Comparison of ENCODE assay signal across 16 cellular contexts in the genomic region with DNA sequence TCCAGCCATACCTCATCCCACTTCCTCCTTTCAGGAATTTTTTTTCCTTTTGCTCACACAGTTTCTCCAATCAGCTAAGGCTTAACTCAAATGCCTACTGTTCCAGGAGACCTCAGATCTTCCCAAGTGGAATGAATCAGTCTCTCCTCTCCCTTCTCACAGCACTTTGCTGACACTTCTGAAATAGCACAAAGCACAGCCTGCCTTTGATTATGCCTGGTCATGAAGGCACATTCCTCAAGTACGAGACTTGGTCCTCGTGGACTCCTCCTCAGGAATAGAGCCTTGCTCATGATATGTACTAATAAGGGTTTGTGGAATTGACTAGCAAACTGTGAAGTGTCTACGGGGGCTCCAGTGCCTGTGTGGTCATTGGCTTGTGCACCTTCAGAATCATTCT.
DNase-seq lines count a peak whose midpoint lies in the region; ATAC-seq and TF ChIP-seq lines count a peak whose summit lies in the region.
"Had no signal": no experiment of that assay in that cellular context is flagged by ENCODE, and none has a peak within 500 bp of the region (broad histone marks: within the 10 kb centered on the region; RNA-seq: fewer than 3 reads in every experiment).

No MANE protein-coding gene starts in this region.

- H3K4me1 ChIP-seq in RWPE2 (ENCODE audit: insufficient read depth, poor library complexity, severe bottlenecking) (peaks cover 11% of the 10 kb centered on the region), mesendoderm (ENCODE audit: control insufficient read depth, low read depth, low read length) (no peaks in the 10 kb centered on the region)

- WGBS in mesendoderm (ENCODE audit: extremely low coverage, insufficient coverage, low lambda C conversion rate) = no CpG with 5 or more reads among the region's 3 CpGs

- no peak overlapping the region for H3K27ac Mint-ChIP-seq in activated T-helper 1 cell treated with anti-CD3 and anti-CD28 coated beads, Interleukin-12 subunit alpha, Interleukin-12 subunit beta, Interleukin-2, Interleukin-4 antibody, amounts not matched to agents 30 ng/mL and 10 ng/mL and 1 ng/mL, durations not matched to agents 14 hours and 24 hours and 36 hours
- H3K27ac Mint-ChIP-seq: B cell, HFFc6 had no signal

- H3K27me3 ChIP-seq in RWPE2 (ENCODE audit: insufficient read depth, poor library complexity, severe bottlenecking) = no peaks in the 10 kb centered on the region
- no peaks in the 10 kb centered on the region for H3K27me3 ChIP-seq in mesendoderm (ENCODE audit: insufficient read depth, low read length, poor library complexity)

- H3K4me1 Mint-ChIP-seq in activated T-helper 1 cell treated with anti-CD3 and anti-CD28 coated beads, Interleukin-12 subunit alpha, Interleukin-12 subunit beta, Interleukin-2, Interleukin-4 antibody, amounts not matched to agents 30 ng/mL and 10 ng/mL and 1 ng/mL, durations not matched to agents 14 hours and 24 hours and 36 hours (ENCODE audit: low read depth) = no peaks in the 10 kb centered on the region
- H3K4me1 Mint-ChIP-seq: B cell; CD4-positive, CD25-positive, alpha-beta regulatory T cell had no signal

- no peaks in the 10 kb centered on the region for H3K27me3 Mint-ChIP-seq in activated T-helper 1 cell treated with anti-CD3 and anti-CD28 coated beads, Interleukin-12 subunit alpha, Interleukin-12 subunit beta, Interleukin-2, Interleukin-4 antibody, amounts not matched to agents 30 ng/mL and 10 ng/mL and 1 ng/mL, durations not matched to agents 14 hours and 24 hours and 36 hours (ENCODE audit: insufficient read depth)
- H3K27me3 Mint-ChIP-seq: CD4-positive, CD25-positive, alpha-beta regulatory T cell had no signal

- H4K5ac ChIP-seq in mesendoderm (ENCODE audit: low read length) = no peak overlapping the region

- no peak overlapping the region for H3K18ac ChIP-seq in mesendoderm (ENCODE audit: low read length)

- H2BK5ac ChIP-seq in mesendoderm (ENCODE audit: low read length) = no peak overlapping the region

- H3K4me3 ChIP-seq in RWPE2 (ENCODE audit: severe bottlenecking) = no peak overlapping the region
- H3K4me3 ChIP-seq in mesendoderm (ENCODE audit: low read length) = no peak overlapping the region

- no peak for DNase-seq in RWPE2 (ENCODE audit: low spot score)
- DNase-seq in mesendoderm = peak; percentile 26
- DNase-seq in hippocampal formation (lab: John Stamatoyannopoulos, UW) = no peak
- no peak for DNase-seq in activated T-helper 1 cell treated with anti-CD3 and anti-CD28 coated beads, Interleukin-12 subunit alpha, Interleukin-12 subunit beta, Interleukin-2, Interleukin-4 antibody, amounts not matched to agents 30 ng/mL and 10 ng/mL and 1 ng/mL, durations not matched to agents 14 hours and 24 hours and 36 hours (ENCODE audit: low spot score)
- no peak for DNase-seq in left cardiac atrium
- DNase-seq in NCI-H1092 treated with DMSO at 0.1 percent for 48 hours (lab: John Stamatoyannopoulos, UW) = no peak
- DNase-seq: Calu3; CD4-positive, CD25-positive, alpha-beta regulatory T cell; DMS53; HFFc6; NCI-H1417; NCI-H187 treated with DMSO at 0.1 percent for 48 hours; NCI-H446; NCI-H69 had no signal

- no peak overlapping the region for H3K4me2 ChIP-seq in mesendoderm (ENCODE audit: low read length)

- no peak overlapping the region for H3K4ac ChIP-seq in mesendoderm (ENCODE audit: low read depth, low read length)

- no peak overlapping the region for H2AK5ac ChIP-seq in mesendoderm (ENCODE audit: low read length)

- no peaks in the 10 kb centered on the region for H3K36me3 ChIP-seq in RWPE2 (ENCODE audit: low read depth)
- H3K36me3 ChIP-seq in mesendoderm (ENCODE audit: control insufficient read depth, insufficient read depth, low read length) = no peaks in the 10 kb centered on the region

- ATAC-seq in RWPE2 (ENCODE audit: low read depth) = peak; percentile 42
- peak; percentile 13 for ATAC-seq in esophagus mucosa
- no peak for ATAC-seq in left cardiac atrium

- H4K8ac ChIP-seq in mesendoderm (ENCODE audit: low read depth, low read length) = no peak overlapping the region

- no peak overlapping the region for H2BK15ac ChIP-seq in mesendoderm (replicated peaks; ENCODE audit: low read depth)

- H3K79me2 ChIP-seq in mesendoderm (ENCODE audit: control insufficient read depth, insufficient read depth, low read length) = no peaks in the 10 kb centered on the region

- TF ChIP-seq CTCF in RWPE2 (IDR thresholded peaks at IDR 0.05; ENCODE audit: poor library complexity, severe bottlenecking) = no peak

- intact Hi-C loops in activated T-helper 1 cell treated with anti-CD3 and anti-CD28 coated beads, Interleukin-12 subunit alpha, Interleukin-12 subunit beta, Interleukin-2, Interleukin-4 antibody, amounts not matched to agents 30 ng/mL and 10 ng/mL and 1 ng/mL, durations not matched to agents 14 hours and 24 hours and 36 hours (cut with micrococcal nuclease) = no loop called here
- intact Hi-C loops in left cardiac atrium (cut with DNase I) = no loop called here

- no peak overlapping the region for H3K56ac ChIP-seq in mesendoderm (ENCODE audit: low read length)

- H3K4me3 Mint-ChIP-seq in activated T-helper 1 cell treated with anti-CD3 and anti-CD28 coated beads, Interleukin-12 subunit alpha, Interleukin-12 subunit beta, Interleukin-2, Interleukin-4 antibody, amounts not matched to agents 30 ng/mL and 10 ng/mL and 1 ng/mL, durations not matched to agents 14 hours and 24 hours and 36 hours = no peak overlapping the region
- H3K4me3 Mint-ChIP-seq: B cell; CD4-positive, CD25-positive, alpha-beta regulatory T cell; HFFc6 had no signal

- no peaks in the 10 kb centered on the region for H3K9me3 Mint-ChIP-seq in activated T-helper 1 cell treated with anti-CD3 and anti-CD28 coated beads, Interleukin-12 subunit alpha, Interleukin-12 subunit beta, Interleukin-2, Interleukin-4 antibody, amounts not matched to agents 30 ng/mL and 10 ng/mL and 1 ng/mL, durations not matched to agents 14 hours and 24 hours and 36 hours
- H3K9me3 Mint-ChIP-seq: HFFc6 had no signal

- H3K79me1 ChIP-seq in mesendoderm (ENCODE audit: low read length) = no peaks in the 10 kb centered on the region

- H2BK120ac ChIP-seq in mesendoderm (ENCODE audit: low read depth, low read length) = no peak overlapping the region

- no peak overlapping the region for H3K23ac ChIP-seq in mesendoderm (ENCODE audit: low read length)

- no peaks in the 10 kb centered on the region for H3K36me3 Mint-ChIP-seq in activated T-helper 1 cell treated with anti-CD3 and anti-CD28 coated beads, Interleukin-12 subunit alpha, Interleukin-12 subunit beta, Interleukin-2, Interleukin-4 antibody, amounts not matched to agents 30 ng/mL and 10 ng/mL and 1 ng/mL, durations not matched to agents 14 hours and 24 hours and 36 hours (ENCODE audit: low read depth)
- H3K36me3 Mint-ChIP-seq: CD4-positive, CD25-positive, alpha-beta regulatory T cell had no signal

- H3K9ac ChIP-seq in mesendoderm (ENCODE audit: low read length) = no peak overlapping the region

- H3K9me3 ChIP-seq in RWPE2 (ENCODE audit: severe bottlenecking) = no peaks in the 10 kb centered on the region

- no peak overlapping the region for H3K27ac ChIP-seq in RWPE2 (ENCODE audit: poor library complexity, severe bottlenecking)
- no peak overlapping the region for H3K27ac ChIP-seq in mesendoderm (ENCODE audit: low read depth, low read length)

Comparison
In these comparisons a context has a peak if more than half of its experiments do, and no peak if none do; other contexts are left out.
1. ATAC-seq: peak in RWPE2 (single experiment) and esophagus mucosa (single experiment); none in left cardiac atrium (0 of 2).